In genomic region chr6:8828376-8828775, GRCh38 we compare ENCODE assay signal across 8 cellular contexts.
"Had no signal": no experiment of that assay in that cellular context is flagged by ENCODE, and none has a peak within 500 bp of the region (broad histone marks: within the 10 kb centered on the region; RNA-seq: fewer than 3 reads in every experiment).

No MANE protein-coding gene starts in this region.

- FAIRE-seq: G401.6, GM12878, GM12891, GM12892, GM18507, GM19239 had no signal

- DNase-seq: GDM1, GF-D8 had no signal

- H3K4me3 ChIP-seq: GM12878 had no signal

- ATAC-seq: GM12878 had no signal
